Comparison of ENCODE assay signal across 1 cellular context in genomic region chr17:75752405-75753192, GRCh38.
TF ChIP-seq lines count a peak whose summit lies in the region.

No MANE protein-coding gene starts in this region.

TF ChIP-seq in HEK293, 187 proteins besides CTCF, POLR2A, EP300 and RAD21 (continued from another document):
- TF ChIP-seq REST (tag by site-specific recombination; IDR thresholded peaks at IDR 0.05) (no peak), ZNF112 (tag by site-specific recombination; IDR thresholded peaks at IDR 0.05) (no peak), SCRT2 (tag by site-specific recombination; IDR thresholded peaks at IDR 0.05) (peak; percentile 68), ZXDB (tag by site-specific recombination; IDR thresholded peaks at IDR 0.05) (no peak)
TF ChIP-seq in HEK293: peak in this region for 4.
